In genomic region chr2:186308347-186308746, GRCh38 we compare ENCODE assay signal across 1 cellular context.
A peak's percentile ranks its signal among the peaks of the same experiment; 100 is the strongest.
TF ChIP-seq lines count a peak whose summit lies in the region.

No MANE protein-coding gene starts in this region.

TF ChIP-seq in HepG2, 621 proteins besides CTCF, POLR2A, EP300 and RAD21 (continued from another document):
- TF ChIP-seq ZNF710 (CRISPR knock-in tag; IDR thresholded peaks at IDR 0.05; ENCODE audit: borderline replicate concordance): peak; percentile 82; the same call in 1 of the 2 replicates
- TF ChIP-seq HOXA5 (CRISPR knock-in tag; IDR thresholded peaks at IDR 0.05): 0 out of 2 replicates have a peak, but pooled peaks have one; percentile 27
- no peak for TF ChIP-seq MXD1 (CRISPR knock-in tag; IDR thresholded peaks at IDR 0.05)
- TF ChIP-seq GABPB1 (CRISPR knock-in tag; IDR thresholded peaks at IDR 0.05): peak; percentile 27; the same call in 1 of the 2 replicates
- TF ChIP-seq IRF2 (CRISPR knock-in tag; IDR thresholded peaks at IDR 0.05): peak; percentile 37; the same call in 1 of the 2 replicates
- TF ChIP-seq ZNF792 (CRISPR knock-in tag; IDR thresholded peaks at IDR 0.05): 0 out of 2 replicates have a peak, but pooled peaks have one; percentile 36
- no peak for TF ChIP-seq NFE2L1 (CRISPR knock-in tag; IDR thresholded peaks at IDR 0.05; ENCODE audit: borderline replicate concordance)
- no peak for TF ChIP-seq ZNF350 (CRISPR knock-in tag; IDR thresholded peaks at IDR 0.05; ENCODE audit: borderline replicate concordance, low read depth)
- TF ChIP-seq DPF2 (CRISPR knock-in tag; IDR thresholded peaks at IDR 0.05; ENCODE audit: borderline replicate concordance, low read depth): peak; percentile 30; the same call in 1 of the 2 replicates
- TF ChIP-seq ZBTB43 (CRISPR knock-in tag; conservative IDR thresholded peaks at IDR 0.05): peak; percentile 65; the same call in 1 of the 2 replicates
- TF ChIP-seq YY1 (IDR thresholded peaks at IDR 0.05; ENCODE audit: insufficient read depth, insufficient replicate concordance, low read depth, low read length): peak; percentile 19
- TF ChIP-seq FOSL2 (CRISPR knock-in tag; IDR thresholded peaks at IDR 0.05): peak; percentile 98
- TF ChIP-seq PHB2 (IDR thresholded peaks at IDR 0.05; ENCODE audit: partially characterized antibody): no peak
- no peak for TF ChIP-seq ZNF160 (CRISPR knock-in tag; IDR thresholded peaks at IDR 0.05)
- no peak for TF ChIP-seq ZNF17 (CRISPR knock-in tag; IDR thresholded peaks at IDR 0.05)
- TF ChIP-seq FOXP4 (CRISPR knock-in tag; IDR thresholded peaks at IDR 0.05): peak; percentile 47; the same call in 1 of the 2 replicates
- TF ChIP-seq ZNF644 (CRISPR knock-in tag; IDR thresholded peaks at IDR 0.05; ENCODE audit: low read depth): peak; percentile 81; the same call in 1 of the 2 replicates
- 0 out of 4 replicates have a peak, but pooled peaks of 1 of the 2 experiments have one; percentile 38 for TF ChIP-seq REST (IDR thresholded peaks at IDR 0.05; ENCODE audit: borderline replicate concordance in 1 of 2, low read depth in 1 of 2, low read length in 2 of 2)
- TF ChIP-seq CREB1 (IDR thresholded peaks at IDR 0.05): no peak
- TF ChIP-seq CREB1 (CRISPR knock-in tag; IDR thresholded peaks at IDR 0.05): peak; percentile 45; the same call in 1 of the 2 replicates
- 0 out of 2 replicates have a peak, but pooled peaks have one; percentile 8 for TF ChIP-seq STAG1 (CRISPR knock-in tag; IDR thresholded peaks at IDR 0.05)
- peak; percentile 50; the same call in 1 of the 2 replicates for TF ChIP-seq TBX2 (CRISPR knock-in tag; IDR thresholded peaks at IDR 0.05; ENCODE audit: borderline replicate concordance)
- no peak for TF ChIP-seq ZNF460 (CRISPR knock-in tag; IDR thresholded peaks at IDR 0.05; ENCODE audit: borderline replicate concordance)
